Comparison of ENCODE assay signal across 26 cellular contexts in the genomic region with DNA sequence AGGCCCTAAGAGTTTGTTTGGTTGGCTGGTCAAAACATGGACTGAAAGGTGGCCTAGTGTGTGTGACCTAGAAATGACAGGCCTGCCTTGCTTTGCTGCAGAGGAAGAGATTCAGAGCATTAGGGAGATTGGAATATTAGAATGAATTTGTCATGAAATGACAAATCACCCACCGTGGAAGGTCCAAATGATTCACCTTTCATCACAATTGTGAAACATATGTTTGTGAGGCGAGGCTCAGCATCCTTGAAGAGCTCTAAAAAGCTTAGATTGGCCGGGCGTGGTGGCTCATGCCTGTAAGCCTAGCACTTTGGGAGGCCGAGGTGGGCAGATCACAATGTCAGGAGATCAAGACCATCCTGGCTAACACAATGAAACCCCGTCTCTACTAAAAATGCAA. TPM values are rescaled to one million over a fixed set of nuclear protein-coding genes. Genes with fewer than 3 reads are reported as not detected.
"Had no signal": no experiment of that assay in that cellular context is flagged by ENCODE, and none has a peak within 500 bp of the region (broad histone marks: within the 10 kb centered on the region; RNA-seq: fewer than 3 reads in every experiment).

No MANE protein-coding gene starts in this region.

- DNase-seq: cortex of kidney; dorsolateral prefrontal cortex; effector CD8-positive, alpha-beta T cell; esophagus squamous epithelium; heart left ventricle; hippocampal formation; left colon; left ventricle myocardium superior; mesendoderm; naive B cell; occipital lobe; pancreas; right cardiac atrium; small intestine; stimulated activated CD4-positive, alpha-beta T cell treated with anti-CD3 and anti-CD28 coated beads, Interleukin-12 subunit alpha, Interleukin-12 subunit beta, amount 100 ng/mL, for 4 hours; stimulated activated naive CD4-positive, alpha-beta T cell treated with Interleukin-2 at 50 U/mL for 16 hours; thyroid gland; upper lobe of left lung; uterus had no signal

- H3K36me3 ChIP-seq: esophagus squamous epithelium, heart left ventricle, pancreas, suprapubic skin, thyroid gland, upper lobe of left lung, uterus had no signal

- H3K9me3 ChIP-seq: esophagus squamous epithelium, heart left ventricle, pancreas, suprapubic skin, thyroid gland, upper lobe of left lung, uterus had no signal

- H3K36me3 Mint-ChIP-seq: naive B cell had no signal

- H3K4me1 Mint-ChIP-seq: nephron had no signal

- H3K27ac Mint-ChIP-seq: naive B cell, nephron, progenitor cell of endocrine pancreas had no signal

- H3K27ac ChIP-seq: dorsolateral prefrontal cortex, esophagus squamous epithelium, heart left ventricle, pancreas, suprapubic skin, thyroid gland, upper lobe of left lung, uterus had no signal

- ATAC-seq: heart left ventricle, left colon, left ventricle myocardium superior, pancreas, right cardiac atrium had no signal

- H3K27me3 Mint-ChIP-seq: progenitor cell of endocrine pancreas had no signal

- H3K27me3 ChIP-seq: esophagus squamous epithelium, pancreas, suprapubic skin, thyroid gland, upper lobe of left lung, uterus had no signal

- H3K4me1 ChIP-seq: esophagus squamous epithelium, heart left ventricle, pancreas, suprapubic skin, thyroid gland, upper lobe of left lung, uterus had no signal

- H3K4me3 Mint-ChIP-seq: nephron had no signal

- H3K4me3 ChIP-seq: dorsolateral prefrontal cortex, esophagus squamous epithelium, heart left ventricle, lung, pancreas, suprapubic skin, thyroid gland, upper lobe of left lung, uterus had no signal

RNA-seq across cellular contexts. Expression of a gene that starts 5.5 kb away (rescaled TPM):
- total RNA-seq: dorsolateral prefrontal cortex, esophagus squamous epithelium, frontal cortex, glomerular endothelial cell, heart left ventricle, kidney epithelial cell, left colon, left ventricle myocardium superior, lung, occipital lobe, pancreas, progenitor cell of endocrine pancreas, right cardiac atrium, thyroid gland, upper lobe of left lung, uterus had no signal
- polyA plus RNA-seq: heart left ventricle, lung, pancreas, right cardiac atrium, small intestine had no signal

RNA-seq across cellular contexts. Expression of a gene that starts 10.0 kb away (rescaled TPM):
- total RNA-seq: dorsolateral prefrontal cortex, esophagus squamous epithelium, frontal cortex, glomerular endothelial cell, heart left ventricle, kidney epithelial cell, left colon, left ventricle myocardium superior, lung, occipital lobe, pancreas, progenitor cell of endocrine pancreas, right cardiac atrium, thyroid gland, upper lobe of left lung, uterus had no signal
- polyA plus RNA-seq: heart left ventricle, lung, pancreas, right cardiac atrium, small intestine had no signal

RNA-seq across cellular contexts. Expression of a gene that starts 10.9 kb away (rescaled TPM):
- total RNA-seq: dorsolateral prefrontal cortex, frontal cortex, glomerular endothelial cell, heart left ventricle, kidney epithelial cell, left colon, left ventricle myocardium superior, lung, occipital lobe, pancreas, progenitor cell of endocrine pancreas, right cardiac atrium, thyroid gland, upper lobe of left lung, uterus had no signal
- polyA plus RNA-seq: heart left ventricle, lung, pancreas, right cardiac atrium, small intestine had no signal

RNA-seq across cellular contexts. Expression of a gene that starts 20.8 kb away (rescaled TPM):
- total RNA-seq: dorsolateral prefrontal cortex, esophagus squamous epithelium, frontal cortex, glomerular endothelial cell, heart left ventricle, kidney epithelial cell, left colon, left ventricle myocardium superior, lung, occipital lobe, pancreas, progenitor cell of endocrine pancreas, right cardiac atrium, thyroid gland, upper lobe of left lung, uterus had no signal
- polyA plus RNA-seq: heart left ventricle, lung, pancreas, right cardiac atrium, small intestine had no signal

RNA-seq across cellular contexts. Expression of a gene that starts 25.3 kb away (rescaled TPM):
- total RNA-seq: dorsolateral prefrontal cortex, esophagus squamous epithelium, frontal cortex, glomerular endothelial cell, heart left ventricle, kidney epithelial cell, left colon, left ventricle myocardium superior, lung, occipital lobe, pancreas, progenitor cell of endocrine pancreas, right cardiac atrium, thyroid gland, upper lobe of left lung, uterus had no signal
- polyA plus RNA-seq: heart left ventricle, lung, pancreas, right cardiac atrium, small intestine had no signal
